ENCODE assay signal across 11 cellular contexts in the genomic region with DNA sequence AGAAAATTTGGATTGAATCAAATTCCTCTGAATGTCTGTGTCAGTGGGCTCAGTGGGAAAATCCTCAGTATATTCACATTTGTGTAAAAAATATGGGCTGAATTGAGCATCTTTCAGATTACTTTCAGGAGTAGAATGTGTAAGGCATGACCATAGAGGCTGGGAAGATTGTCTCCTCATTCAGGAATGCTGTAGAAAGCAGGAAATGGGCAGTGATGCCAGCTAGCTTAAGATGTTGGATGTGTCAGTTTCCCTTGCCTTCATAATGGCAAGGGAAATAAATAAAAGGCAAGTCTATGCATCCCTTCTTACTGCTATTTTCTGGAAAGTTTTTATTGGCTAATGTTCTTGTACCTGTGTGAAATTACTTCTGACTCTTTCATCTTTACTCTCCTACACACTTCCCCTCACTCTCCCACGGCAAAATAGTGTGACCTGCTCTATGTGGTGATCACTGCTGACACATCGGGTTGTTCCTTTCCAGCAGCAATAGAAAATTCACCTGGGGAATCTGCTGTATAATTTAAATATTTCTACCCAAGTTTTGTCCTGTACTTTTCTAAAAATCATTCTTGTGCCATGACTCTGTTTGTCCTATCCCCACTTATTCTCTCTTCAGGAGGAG.
DNase-seq lines count a peak whose midpoint lies in the region; ATAC-seq and TF ChIP-seq lines count a peak whose summit lies in the region.
"Had no signal": no experiment of that assay in that cellular context is flagged by ENCODE, and none has a peak within 500 bp of the region (broad histone marks: within the 10 kb centered on the region; RNA-seq: fewer than 3 reads in every experiment).

No MANE protein-coding gene starts in this region.

- DNase-seq in AG10803 (ENCODE audit: low read depth) (peak; percentile 53), ureter (ENCODE audit: low spot score) (no peak), cortex of kidney (lab: John Stamatoyannopoulos, UW) (no peak), RPMI8226 (no peak), NCI-H146 (lab: John Stamatoyannopoulos, UW) (no peak)
- DNase-seq: ACHN, T-helper 9 cell had no signal

- H3K9me3 Mint-ChIP-seq in activated T-helper 17 cell treated with anti-CD3 and anti-CD28 coated beads, Interleukin-2, amount 50 U/mL, for 72 hours, result peaks cover 4% of the 10 kb centered on the region

- TF ChIP-seq CTCF in AG10803 (conservative IDR thresholded peaks at IDR 0.05; ENCODE audit: low read length), result no peak

- no peaks in the 10 kb centered on the region for H3K27me3 Mint-ChIP-seq in activated T-helper 17 cell treated with anti-CD3 and anti-CD28 coated beads, Interleukin-2, amount 50 U/mL, for 72 hours
- H3K27me3 Mint-ChIP-seq: activated naive CD4-positive, alpha-beta T cell treated with anti-CD3 and anti-CD28 coated beads, Interleukin-2, amount 50 U/mL, for 24 hours had no signal

- H3K4me3 Mint-ChIP-seq in activated T-helper 17 cell treated with anti-CD3 and anti-CD28 coated beads, Interleukin-2, amount 50 U/mL, for 72 hours, result no peak overlapping the region
- H3K4me3 Mint-ChIP-seq: activated naive CD4-positive, alpha-beta T cell treated with anti-CD3 and anti-CD28 coated beads, Interleukin-2, amount 50 U/mL, for 24 hours had no signal

- peaks cover 3% of the 10 kb centered on the region for H3K4me1 Mint-ChIP-seq in activated T-helper 17 cell treated with anti-CD3 and anti-CD28 coated beads, Interleukin-2, amount 50 U/mL, for 72 hours

- peak; percentile 60 for ATAC-seq in GM19328 (IDR thresholded peaks at IDR 0.05; ENCODE audit: unreplicated experiment)
- ATAC-seq in HG02852 (IDR thresholded peaks at IDR 0.05; ENCODE audit: unreplicated experiment), result peak; percentile 77
- peak; percentile 78 for ATAC-seq in activated T-helper 17 cell treated with anti-CD3 and anti-CD28 coated beads, Interleukin-2, amount 50 U/mL, for 72 hours (replicated peaks)

- H3K27ac Mint-ChIP-seq in activated T-helper 17 cell treated with anti-CD3 and anti-CD28 coated beads, Interleukin-2, amount 50 U/mL, for 72 hours, result no peak overlapping the region
- H3K27ac Mint-ChIP-seq: activated naive CD4-positive, alpha-beta T cell treated with anti-CD3 and anti-CD28 coated beads, Interleukin-2, amount 50 U/mL, for 24 hours had no signal

- no peak overlapping the region for H3K4me3 ChIP-seq in AG10803 (ENCODE audit: low read length)

- H3K36me3 Mint-ChIP-seq in activated T-helper 17 cell treated with anti-CD3 and anti-CD28 coated beads, Interleukin-2, amount 50 U/mL, for 72 hours (ENCODE audit: low read depth), result no peaks in the 10 kb centered on the region
